Comparison of ENCODE assay signal across 29 cellular contexts in the genomic region with DNA sequence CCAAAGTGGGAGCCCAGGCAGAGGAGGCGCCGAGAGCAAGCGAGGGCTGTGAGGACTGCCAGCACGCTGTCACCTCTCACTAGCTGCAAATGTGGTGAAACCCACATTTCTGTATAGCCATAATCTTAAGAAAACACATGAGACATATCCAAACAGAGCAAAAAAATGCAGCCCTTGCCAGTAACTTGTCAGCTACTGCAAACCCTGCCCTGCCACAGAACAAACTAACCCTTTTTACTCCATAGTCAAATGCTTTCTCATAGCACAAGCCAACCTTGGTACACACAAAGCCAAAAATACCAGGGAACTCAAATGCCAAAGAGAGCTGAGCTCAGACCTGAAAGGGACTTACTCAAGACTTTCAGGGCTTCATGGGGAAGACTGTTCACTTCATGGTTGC. TPM values are rescaled to one million over a fixed set of nuclear protein-coding genes. Genes with fewer than 3 reads are reported as not detected.
"Had no signal": no experiment of that assay in that cellular context is flagged by ENCODE, and none has a peak within 500 bp of the region (broad histone marks: within the 10 kb centered on the region; RNA-seq: fewer than 3 reads in every experiment).

No MANE protein-coding gene starts in this region.

- H3K4me3 ChIP-seq: ascending aorta, cardiac muscle cell, MG63, Peyer's patch had no signal

- H3K27me3 ChIP-seq: ascending aorta, cardiac muscle cell, MG63, Peyer's patch had no signal

- H3K27ac ChIP-seq: ascending aorta, cardiac muscle cell, Peyer's patch, RWPE1 had no signal

- DNase-seq: activated CD4-positive, alpha-beta T cell treated with anti-CD3 and anti-CD28 coated beads, Interleukin-2, amount 10 ng/mL, durations not matched to agents 24 days and 14 days; activated CD4-positive, alpha-beta T cell treated with anti-CD3 and anti-CD28 coated beads, Interleukin-2, amount 50 U/mL, for 4 hours; activated CD8-positive, alpha-beta T cell treated with anti-CD3 and anti-CD28 coated beads, Interleukin-2, amount 10 ng/mL, durations not matched to agents 7 days and 5 days; activated effector memory CD4-positive, alpha-beta T cell treated with Interleukin-2 at 50 U/mL for 16 hours; activated naive CD4-positive, alpha-beta T cell treated with anti-CD3 and anti-CD28 coated beads, Interleukin-2, amount 10 ng/mL, durations not matched to agents 7 days and 5 days; activated naive CD8-positive, alpha-beta T cell treated with anti-CD3 and anti-CD28 coated beads, Interleukin-2, amount 50 U/mL, for 24 hours; activated T-cell treated with anti-CD3 and anti-CD28 coated beads, Interleukin-2, amount 50 U/mL, for 24 hours; amygdala; Kasumi-1; KG1; MG63; NCI-H1048; NCI-H1105 treated with DMSO at 0.1 percent for 48 hours; NCI-H1436; NCI-H1694; NCI-H1930; NCI-H2081 treated with DMSO at 0.1 percent for 48 hours; NCI-H345; NCI-H524 treated with DMSO at 0.1 percent for 48 hours; NK-92 treated with Interleukin-12 subunit alpha and Interleukin-12 subunit beta, amount 100 ng/mL, for 24 hours; PC-3; Peyer's patch; SIG-M5 had no signal

- ATAC-seq: activated CD8-positive, alpha-beta T cell treated with anti-CD3 and anti-CD28 coated beads, Interleukin-2, amount 10 ng/mL, durations not matched to agents 7 days and 5 days; activated naive CD8-positive, alpha-beta T cell treated with anti-CD3 and anti-CD28 coated beads, Interleukin-2, amount 50 U/mL, for 24 hours; PC-3; Right ventricle myocardium inferior had no signal

- H3K4me1 ChIP-seq: ascending aorta, Peyer's patch had no signal

- H3K36me3 ChIP-seq: ascending aorta, cardiac muscle cell, MG63, Peyer's patch had no signal

- H3K9me3 ChIP-seq: MG63 had no signal

RNA-seq across cellular contexts. Expression of a gene that starts 14.9 kb away (rescaled TPM):
- total RNA-seq: activated CD4-positive, alpha-beta T cell treated with anti-CD3 and anti-CD28 coated beads, Interleukin-2, amount 10 ng/mL, durations not matched to agents 24 days and 14 days; activated CD8-positive, alpha-beta T cell treated with anti-CD3 and anti-CD28 coated beads, Interleukin-2, amount 10 ng/mL, durations not matched to agents 7 days and 5 days; activated T-helper 1 cell treated with anti-CD3 and anti-CD28 coated beads, Interleukin-12 subunit alpha, Interleukin-12 subunit beta, Interleukin-2, Interleukin-4 antibody, amounts not matched to agents 30 ng/mL and 10 ng/mL and 1 ng/mL, durations not matched to agents 14 hours and 24 hours and 36 hours; ascending aorta; NCI-H460 had no signal

RNA-seq across cellular contexts. Expression of a gene that starts 43.9 kb away (rescaled TPM):
- total RNA-seq: activated CD4-positive, alpha-beta T cell treated with anti-CD3 and anti-CD28 coated beads, Interleukin-2, amount 10 ng/mL, durations not matched to agents 24 days and 14 days; activated CD8-positive, alpha-beta T cell treated with anti-CD3 and anti-CD28 coated beads, Interleukin-2, amount 10 ng/mL, durations not matched to agents 7 days and 5 days; activated T-helper 1 cell treated with anti-CD3 and anti-CD28 coated beads, Interleukin-12 subunit alpha, Interleukin-12 subunit beta, Interleukin-2, Interleukin-4 antibody, amounts not matched to agents 30 ng/mL and 10 ng/mL and 1 ng/mL, durations not matched to agents 14 hours and 24 hours and 36 hours; ascending aorta; NCI-H460 had no signal
